9 cellular contexts compared by ENCODE assay signal in the genomic region with DNA sequence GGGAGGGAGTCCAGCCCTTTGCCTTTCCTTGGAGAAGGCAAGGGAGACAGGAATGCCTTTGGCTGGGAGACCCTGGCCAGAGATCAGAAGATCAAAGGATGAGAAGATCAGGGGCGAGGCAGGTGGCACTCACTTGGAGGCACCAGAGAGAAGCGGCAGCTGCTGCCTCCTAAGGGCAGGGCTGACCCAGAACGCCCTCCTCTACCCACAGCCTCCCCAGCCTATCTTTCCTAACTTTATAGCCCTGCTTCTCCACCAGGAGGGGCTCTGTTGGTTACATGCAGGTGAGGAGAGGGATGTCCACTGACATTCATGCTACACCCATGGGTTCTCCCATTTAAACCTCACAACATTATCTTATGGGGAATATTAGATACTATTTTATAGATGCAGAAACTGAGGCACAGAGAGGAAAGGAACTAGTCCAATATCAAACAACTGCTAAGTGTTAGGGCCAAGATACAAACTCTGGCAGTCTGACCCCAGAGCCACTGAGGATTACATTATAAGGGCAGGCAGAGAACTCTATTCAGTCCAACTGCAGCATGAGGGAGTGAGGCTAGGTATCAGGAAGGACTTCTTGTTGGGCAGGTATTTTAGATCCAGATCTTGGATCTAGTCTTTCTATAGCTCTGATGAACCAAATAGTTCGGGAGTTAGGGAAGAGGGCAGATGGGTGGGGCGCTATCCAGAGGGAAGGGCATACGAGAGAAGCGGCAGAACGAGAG. TPM values are rescaled to one million over a fixed set of nuclear protein-coding genes. Genes with fewer than 3 reads are reported as not detected.
DNase-seq lines count a peak whose midpoint lies in the region; ATAC-seq and TF ChIP-seq lines count a peak whose summit lies in the region.
"Had no signal": no experiment of that assay in that cellular context is flagged by ENCODE, and none has a peak within 500 bp of the region (broad histone marks: within the 10 kb centered on the region; RNA-seq: fewer than 3 reads in every experiment).

No MANE protein-coding gene starts in this region.

- no peak for ATAC-seq in effector memory CD8-positive, alpha-beta T cell (replicated peaks)
- ATAC-seq in HG03095 (IDR thresholded peaks at IDR 0.05; ENCODE audit: unreplicated experiment) = no peak
- no peak for ATAC-seq in GM19395 (IDR thresholded peaks at IDR 0.05; ENCODE audit: unreplicated experiment)
- no peak for ATAC-seq in GM18907 (IDR thresholded peaks at IDR 0.05; ENCODE audit: unreplicated experiment)

- peaks cover 15 to 41% of the 10 kb centered on the region in 2 donors for H3K4me1 Mint-ChIP-seq in effector memory CD8-positive, alpha-beta T cell (ENCODE audit: low read depth in 2 of 2)
- H3K4me1 Mint-ChIP-seq in osteocyte (ENCODE audit: unreplicated experiment) = peaks cover 38% of the 10 kb centered on the region

- H3K27me3 Mint-ChIP-seq in effector memory CD8-positive, alpha-beta T cell = peaks cover 19 to 86% of the 10 kb centered on the region in 2 donors
- peaks cover 18% of the 10 kb centered on the region for H3K27me3 Mint-ChIP-seq in osteocyte (ENCODE audit: unreplicated experiment)

- DNase-seq in ELF-1 (ENCODE audit: low read depth, low spot score) (peak; percentile 78), NCI-H510A treated with DMSO at 0.1 percent for 48 hours (lab: John Stamatoyannopoulos, UW) (peak; percentile 36), osteocyte (ENCODE audit: extremely low spot score, unreplicated experiment) (no peak)
- no peak for DNase-seq in effector memory CD8-positive, alpha-beta T cell
- no peak for DNase-seq in NK-92 treated with Interleukin-12 subunit alpha and Interleukin-12 subunit beta, amount 100 ng/mL, for 24 hours (lab: John Stamatoyannopoulos, UW)
- DNase-seq: testis had no signal

- H3K36me3 Mint-ChIP-seq in effector memory CD8-positive, alpha-beta T cell (ENCODE audit: insufficient read depth) = peaks cover 3% of the 10 kb centered on the region
- no peaks in the 10 kb centered on the region for H3K36me3 Mint-ChIP-seq in osteocyte (ENCODE audit: unreplicated experiment)

- peak overlapping the region; percentile 66 to 80 for H3K4me3 Mint-ChIP-seq in effector memory CD8-positive, alpha-beta T cell
- H3K4me3 Mint-ChIP-seq in osteocyte (ENCODE audit: unreplicated experiment) = peak overlapping the region; percentile 72

- peak overlapping the region; percentile 33 to 76 for H3K27ac Mint-ChIP-seq in effector memory CD8-positive, alpha-beta T cell
- peak overlapping the region; percentile 53 for H3K27ac Mint-ChIP-seq in osteocyte (ENCODE audit: unreplicated experiment)

- no peaks in the 10 kb centered on the region for H3K9me3 Mint-ChIP-seq in effector memory CD8-positive, alpha-beta T cell
- H3K9me3 Mint-ChIP-seq in osteocyte (ENCODE audit: unreplicated experiment) = no peaks in the 10 kb centered on the region

- TF ChIP-seq CTCF in osteocyte (IDR thresholded peaks at IDR 0.05) = peak; percentile 52

RNA-seq across cellular contexts. Expression of gene LGR6, which starts 19.9 kb away (rescaled TPM):
- 9.4 and 9.9 TPM in 2 replicates for total RNA-seq in osteocyte

RNA-seq across cellular contexts. Expression of gene PTPN7, which starts 53.1 kb away (rescaled TPM):
- not detected in 2 replicates for total RNA-seq in osteocyte

Comparison
In these comparisons a context has a peak if more than half of its experiments do, and no peak if none do; other contexts are left out.
1. DNase-seq: peak in ELF-1 (single experiment) and NCI-H510A treated with DMSO at 0.1 percent for 48 hours (single experiment); none in effector memory CD8-positive, alpha-beta T cell (0 of 3), osteocyte (single experiment) and NK-92 treated with Interleukin-12 subunit alpha and Interleukin-12 subunit beta, amount 100 ng/mL, for 24 hours (single experiment).